Comparison of ENCODE assay signal across 7 cellular contexts in genomic region chr12:114209852-114210251, GRCh38.
"Had no signal": no experiment of that assay in that cellular context is flagged by ENCODE, and none has a peak within 500 bp of the region (broad histone marks: within the 10 kb centered on the region; RNA-seq: fewer than 3 reads in every experiment).

No MANE protein-coding gene starts in this region.

- DNase-seq: activated naive CD8-positive, alpha-beta T cell treated with anti-CD3 and anti-CD28 coated beads, Interleukin-2, amount 50 U/mL, for 24 hours; activated T-cell treated with anti-CD3 and anti-CD28 coated beads, Interleukin-2, amount 50 U/mL, for 24 hours; mucosa of descending colon; natural killer cell; nucleus accumbens; small intestine; stomach had no signal

- H3K36me3 Mint-ChIP-seq: natural killer cell had no signal

- H3K4me1 Mint-ChIP-seq: activated naive CD8-positive, alpha-beta T cell treated with anti-CD3 and anti-CD28 coated beads, Interleukin-2, amount 50 U/mL, for 24 hours; natural killer cell had no signal

- H3K9me3 Mint-ChIP-seq: activated naive CD8-positive, alpha-beta T cell treated with anti-CD3 and anti-CD28 coated beads, Interleukin-2, amount 50 U/mL, for 24 hours; activated T-cell treated with anti-CD3 and anti-CD28 coated beads, Interleukin-2, amount 50 U/mL, for 24 hours; natural killer cell had no signal

- H3K4me3 Mint-ChIP-seq: activated naive CD8-positive, alpha-beta T cell treated with anti-CD3 and anti-CD28 coated beads, Interleukin-2, amount 50 U/mL, for 24 hours; activated T-cell treated with anti-CD3 and anti-CD28 coated beads, Interleukin-2, amount 50 U/mL, for 24 hours; natural killer cell had no signal

- H3K27ac Mint-ChIP-seq: activated naive CD8-positive, alpha-beta T cell treated with anti-CD3 and anti-CD28 coated beads, Interleukin-2, amount 50 U/mL, for 24 hours; activated T-cell treated with anti-CD3 and anti-CD28 coated beads, Interleukin-2, amount 50 U/mL, for 24 hours; natural killer cell had no signal

- H3K27me3 Mint-ChIP-seq: activated naive CD8-positive, alpha-beta T cell treated with anti-CD3 and anti-CD28 coated beads, Interleukin-2, amount 50 U/mL, for 24 hours; activated T-cell treated with anti-CD3 and anti-CD28 coated beads, Interleukin-2, amount 50 U/mL, for 24 hours had no signal
